1 cellular context compared by ENCODE assay signal in the genomic region with DNA sequence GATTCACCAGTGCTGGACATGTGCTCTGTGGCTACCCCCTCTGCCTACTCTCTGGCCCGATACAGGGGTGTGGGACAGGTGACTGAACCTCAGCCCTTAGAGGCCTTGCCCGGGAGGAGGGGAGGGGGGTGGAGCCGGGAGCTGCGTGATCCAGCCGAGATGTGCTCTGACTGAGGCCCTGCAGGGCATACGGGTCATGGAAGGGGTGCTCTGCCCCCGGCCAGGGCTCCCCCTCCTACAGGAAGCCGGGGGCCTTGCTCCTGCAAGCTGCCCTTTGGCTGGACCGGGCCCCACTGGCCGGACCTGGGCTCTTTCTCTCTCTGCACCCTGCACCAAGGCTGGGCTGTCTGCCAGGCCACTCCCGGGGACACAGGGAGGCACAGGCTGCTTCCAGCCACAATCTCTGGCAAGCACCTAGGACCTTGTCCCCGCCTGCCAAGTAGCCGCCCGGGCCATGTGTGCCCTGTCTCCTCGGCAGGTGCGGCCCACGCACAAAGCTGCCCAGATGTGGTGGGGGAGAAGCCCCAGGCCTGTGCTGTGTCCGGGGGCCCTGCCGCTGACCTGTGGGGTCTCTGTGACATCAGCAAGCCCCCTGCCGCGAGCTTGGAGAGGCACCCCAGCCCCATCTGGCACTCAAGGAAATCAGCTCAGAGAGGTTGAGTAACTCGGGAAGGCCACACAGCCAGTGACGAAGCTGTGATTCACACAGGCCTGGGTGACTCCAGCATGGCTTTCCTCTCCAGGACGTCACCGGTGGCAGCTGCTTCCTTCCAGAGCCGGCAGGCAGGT.
TF ChIP-seq lines count a peak whose summit lies in the region.

No MANE protein-coding gene starts in this region.

TF ChIP-seq in HCT116, 20 proteins besides CTCF, POLR2A, EP300 and RAD21:
- TF ChIP-seq POLR2AphosphoS5 (IDR thresholded peaks at IDR 0.05; ENCODE audit: low read depth, low read length) = no peak
- TF ChIP-seq EZH2phosphoT487 (IDR thresholded peaks at IDR 0.05; ENCODE audit: borderline replicate concordance) = no peak
TF ChIP-seq in HCT116: peak in this region for 0.
